ENCODE assay signal across 20 cellular contexts in genomic region chr3:159649951-159650350, GRCh38.
"Had no signal": no experiment of that assay in that cellular context is flagged by ENCODE, and none has a peak within 500 bp of the region (broad histone marks: within the 10 kb centered on the region; RNA-seq: fewer than 3 reads in every experiment).

No MANE protein-coding gene starts in this region.

- H3K27ac Mint-ChIP-seq: memory B cell; naive thymus-derived CD8-positive, alpha-beta T cell; nephron; progenitor cell of endocrine pancreas; stimulated activated effector memory CD8-positive, alpha-beta T cell treated with anti-CD3 and anti-CD28 coated beads, Interleukin-12 subunit alpha, Interleukin-12 subunit beta, amount 100 ng/mL, for 72 hours; stimulated activated naive CD8-positive, alpha-beta T cell treated with anti-CD3 and anti-CD28 coated beads, Interleukin-15, Interleukin-2, amounts not matched to agents 100 ng/mL and 50 ng/mL, for 24 hours had no signal

- H3K4me3 Mint-ChIP-seq: memory B cell; naive thymus-derived CD8-positive, alpha-beta T cell; nephron; neural crest cell; stimulated activated effector memory CD8-positive, alpha-beta T cell treated with anti-CD3 and anti-CD28 coated beads, Interleukin-12 subunit alpha, Interleukin-12 subunit beta, amount 100 ng/mL, for 72 hours; stimulated activated naive CD8-positive, alpha-beta T cell treated with anti-CD3 and anti-CD28 coated beads, Interleukin-15, Interleukin-2, amounts not matched to agents 100 ng/mL and 50 ng/mL, for 24 hours had no signal

- ATAC-seq: naive thymus-derived CD8-positive, alpha-beta T cell; pancreas; right cardiac atrium; stimulated activated effector memory CD8-positive, alpha-beta T cell treated with anti-CD3 and anti-CD28 coated beads, Interleukin-12 subunit alpha, Interleukin-12 subunit beta, amount 100 ng/mL, for 72 hours; upper lobe of right lung had no signal

- DNase-seq: hypothalamus; islet precursor cell; left ventricle myocardium inferior; naive thymus-derived CD8-positive, alpha-beta T cell; nucleus accumbens; pancreas; right cardiac atrium; sigmoid colon; small intestine; spleen; stimulated activated CD4-positive, alpha-beta T cell treated with anti-CD3 and anti-CD28 coated beads, Interleukin-4, amount 100 ng/mL, for 24 hours; stimulated activated naive CD4-positive, alpha-beta T cell; tibial artery; upper lobe of right lung had no signal

- H3K36me3 Mint-ChIP-seq: memory B cell; naive thymus-derived CD8-positive, alpha-beta T cell; stimulated activated effector memory CD8-positive, alpha-beta T cell treated with anti-CD3 and anti-CD28 coated beads, Interleukin-12 subunit alpha, Interleukin-12 subunit beta, amount 100 ng/mL, for 72 hours had no signal

- H3K9me3 Mint-ChIP-seq: nephron, neural crest cell had no signal

- H3K27me3 Mint-ChIP-seq: stimulated activated naive CD8-positive, alpha-beta T cell treated with anti-CD3 and anti-CD28 coated beads, Interleukin-15, Interleukin-2, amounts not matched to agents 100 ng/mL and 50 ng/mL, for 24 hours had no signal

- H3K4me1 Mint-ChIP-seq: memory B cell; naive thymus-derived CD8-positive, alpha-beta T cell; nephron; neural crest cell; stimulated activated effector memory CD8-positive, alpha-beta T cell treated with anti-CD3 and anti-CD28 coated beads, Interleukin-12 subunit alpha, Interleukin-12 subunit beta, amount 100 ng/mL, for 72 hours had no signal
